Comparison of ENCODE assay signal across 8 cellular contexts in the genomic region with DNA sequence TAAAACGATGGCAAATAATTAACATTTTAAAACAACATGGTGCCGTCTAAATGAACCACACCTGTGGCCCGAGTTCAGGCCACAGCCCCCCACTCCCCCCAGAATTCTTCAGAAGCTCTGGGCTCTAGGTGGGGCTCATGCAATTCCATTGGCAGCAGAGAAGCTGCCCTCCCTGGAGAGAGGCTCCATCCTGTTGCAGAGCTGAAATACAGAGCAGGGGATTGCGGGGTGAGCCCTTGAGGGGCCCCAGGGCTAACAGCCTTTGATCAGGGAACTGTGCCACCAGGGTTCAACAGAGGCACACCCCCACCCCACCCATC.
DNase-seq lines count a peak whose midpoint lies in the region; ATAC-seq, FAIRE-seq and TF ChIP-seq lines count a peak whose summit lies in the region.

No MANE protein-coding gene starts in this region.

- CTCF ChIA-PET in CD8-positive, alpha-beta T cell (lab: Charles Lee): interaction anchor here (1.7 to 2.8 kb wide), 2 partner anchors 12 to 77 kb away, joined by 10 to 18 read pairs; no protein-coding TSS in a partner anchor

- intact Hi-C loops in CD8-positive, alpha-beta T cell (cut with DNase I, micrococcal nuclease): no loop called here

- H2AFZ ChIP-seq in osteoblast (ENCODE audit: low read length): peak overlapping the region; percentile 76

- H3K9me3 Mint-ChIP-seq in CD8-positive, alpha-beta T cell: no peaks in the 10 kb centered on the region

- ATAC-seq in CD8-positive, alpha-beta T cell: no peak

- TF ChIP-seq POLR2A in erythroblast (IDR thresholded peaks at IDR 0.05; ENCODE audit: low read length): no peak

- H4K20me1 ChIP-seq in osteoblast (ENCODE audit: insufficient read depth, low read length): peaks cover 19% of the 10 kb centered on the region

- no peaks in the 10 kb centered on the region for H3K36me3 Mint-ChIP-seq in CD8-positive, alpha-beta T cell

- H3K9me3 ChIP-seq in CD8-positive, alpha-beta T cell (ENCODE audit: low read length): no peaks in the 10 kb centered on the region
- H3K9me3 ChIP-seq in NT2/D1 (ENCODE audit: insufficient read depth, low read length) (no peaks in the 10 kb centered on the region; the same call in 1 of the 2 replicates), duodenal mucosa (ENCODE audit: control insufficient read depth in 1 of 2, low read length in 2 of 2) (no peaks in the 10 kb centered on the region), osteoblast (ENCODE audit: low read depth, low read length) (no peaks in the 10 kb centered on the region)

- H3K4me3 ChIP-seq in CD8-positive, alpha-beta T cell (ENCODE audit: low read depth, low read length): no peak overlapping the region
- H3K4me3 ChIP-seq in NT2/D1 (ENCODE audit: insufficient read length, low read depth): no peak overlapping the region
- H3K4me3 ChIP-seq in duodenal mucosa (ENCODE audit: low read depth in 1 of 2, low read length in 2 of 2): peak overlapping the region; percentile 13 to 83
- no peak overlapping the region for H3K4me3 ChIP-seq in osteoblast (ENCODE audit: insufficient read depth, low read length)

- POLR2A ChIA-PET in CD8-positive, alpha-beta T cell (lab: Charles Lee): interaction anchor here (0.8 to 1.0 kb wide), 2 partner anchors 11 to 88 kb away, joined by 3 read pairs; no protein-coding TSS in a partner anchor

- H3K4me3 Mint-ChIP-seq in CD8-positive, alpha-beta T cell: peak overlapping the region; percentile 74

- no peak overlapping the region for H3K27ac Mint-ChIP-seq in CD8-positive, alpha-beta T cell

- no peaks in the 10 kb centered on the region for H3K27me3 ChIP-seq in CD8-positive, alpha-beta T cell (ENCODE audit: insufficient read depth, low read length)
- H3K27me3 ChIP-seq in NT2/D1 (ENCODE audit: insufficient read depth, insufficient read length) (peaks cover 20% of the 10 kb centered on the region), duodenal mucosa (ENCODE audit: control insufficient read depth in 1 of 2, insufficient read depth in 2 of 2, low read length in 2 of 2) (no peaks in the 10 kb centered on the region), osteoblast (ENCODE audit: insufficient read depth, low read length) (no peaks in the 10 kb centered on the region)

- H3K27me3 Mint-ChIP-seq in CD8-positive, alpha-beta T cell (ENCODE audit: low read depth): no peaks in the 10 kb centered on the region

- H3K79me2 ChIP-seq in osteoblast (ENCODE audit: insufficient read depth, low read length): peaks cover 32% of the 10 kb centered on the region

- H3K36me3 ChIP-seq in CD8-positive, alpha-beta T cell (ENCODE audit: insufficient read depth, low read length): no peaks in the 10 kb centered on the region
- peaks cover 11% of the 10 kb centered on the region for H3K36me3 ChIP-seq in NT2/D1 (ENCODE audit: insufficient read depth, insufficient read length, low read length)
- peaks cover 0 to 5% of the 10 kb centered on the region in 2 donors for H3K36me3 ChIP-seq in duodenal mucosa (ENCODE audit: control insufficient read depth in 1 of 2, insufficient read depth in 2 of 2, low read length in 2 of 2)
- peaks cover 5% of the 10 kb centered on the region for H3K36me3 ChIP-seq in osteoblast (ENCODE audit: insufficient read depth, low read length)

- no peak overlapping the region for H3K27ac ChIP-seq in CD8-positive, alpha-beta T cell (ENCODE audit: low read depth, low read length)
- H3K27ac ChIP-seq in duodenal mucosa (ENCODE audit: low read depth, low read length) (peak overlapping the region; percentile 95), osteoblast (ENCODE audit: low read depth, low read length) (peak overlapping the region; percentile 86)

- H3K9ac ChIP-seq in NT2/D1 (ENCODE audit: insufficient read length, low read depth): peak overlapping the region; percentile 10
- H3K9ac ChIP-seq in duodenal mucosa (ENCODE audit: low read depth in 1 of 2, low read length in 2 of 2): peak overlapping the region; percentile 74 to 91

- no peak for TF ChIP-seq CTCF in CD8-positive, alpha-beta T cell (IDR thresholded peaks at IDR 0.05)
- no peak for TF ChIP-seq CTCF in osteoblast (IDR thresholded peaks at IDR 0.05; ENCODE audit: extremely low read depth, low read depth, low read length)

- peaks cover 35% of the 10 kb centered on the region for H3K4me1 Mint-ChIP-seq in CD8-positive, alpha-beta T cell (ENCODE audit: low read depth)

- peak overlapping the region; percentile 79 for H3K4me2 ChIP-seq in osteoblast (ENCODE audit: insufficient read depth, low read length)

- no peak for FAIRE-seq in GM19239 (lab: Jason Lieb, UNC)

- peaks cover 34% of the 10 kb centered on the region for H3K4me1 ChIP-seq in CD8-positive, alpha-beta T cell (ENCODE audit: insufficient read depth, low read length)
- H3K4me1 ChIP-seq in NT2/D1 (ENCODE audit: insufficient read depth, insufficient read length) (peaks cover 23% of the 10 kb centered on the region), duodenal mucosa (ENCODE audit: control insufficient read depth in 1 of 2, insufficient read depth in 2 of 2, low read length in 2 of 2) (peaks cover 58 to 69% of the 10 kb centered on the region in 2 donors), osteoblast (ENCODE audit: insufficient read depth, low read length) (peaks cover 49% of the 10 kb centered on the region)

- no peak for DNase-seq in CD8-positive, alpha-beta T cell
- DNase-seq in NT2/D1 (ENCODE audit: low read depth, low spot score): no peak
- DNase-seq in osteoblast (ENCODE audit: insufficient read length, low spot score, missing footprints): peak; percentile 90
- no peak for DNase-seq in NCI-H146 treated with DMSO at 0.1 percent for 48 hours (lab: John Stamatoyannopoulos, UW; ENCODE audit: unreplicated experiment)
- DNase-seq in GM19239 (ENCODE audit: insufficient read length, low spot score): no peak
- DNase-seq in erythroblast (lab: John Stamatoyannopoulos, UW): no peak
- no peak for DNase-seq in NK-92 treated with Interleukin-12 subunit alpha and Interleukin-12 subunit beta, amount 100 ng/mL, for 24 hours (lab: John Stamatoyannopoulos, UW)

Comparison
In these comparisons a context has a peak if more than half of its experiments do, and no peak if none do; other contexts are left out.
1. H3K4me3 ChIP-seq: peak in duodenal mucosa (2 of 2); none in CD8-positive, alpha-beta T cell (single experiment), NT2/D1 (single experiment) and osteoblast (single experiment).